ENCODE assay signal across 26 cellular contexts in genomic region chr16:67270931-67271338, GRCh38. TPM values are rescaled to one million over a fixed set of nuclear protein-coding genes. Genes with fewer than 3 reads are reported as not detected.
"Had no signal": no experiment of that assay in that cellular context is flagged by ENCODE, and none has a peak within 500 bp of the region (broad histone marks: within the 10 kb centered on the region; RNA-seq: fewer than 3 reads in every experiment).

No MANE protein-coding gene starts in this region.

- H3K27me3 ChIP-seq: esophagus squamous epithelium, heart left ventricle, neural progenitor cell, ovary, right atrium auricular region, vagina had no signal

- H3K27me3 Mint-ChIP-seq: activated naive CD8-positive, alpha-beta T cell; memory B cell; T-cell had no signal

- H3K4me2 ChIP-seq: neural progenitor cell had no signal

- DNase-seq: activated CD4-positive, alpha-beta T cell treated with anti-CD3 and anti-CD28 coated beads, Interleukin-2, amount 50 U/mL, for 1 hour; activated CD4-positive, CD25-positive, alpha-beta regulatory T cell treated with anti-CD3 and anti-CD28 coated beads, Interleukin-2, amount 50 U/mL, for 72 hours; activated gamma-delta T cell treated with Interleukin-2 at 50 U/mL for 16 hours; activated T-cell treated with anti-CD3 and anti-CD28 coated beads, Interleukin-2, amount 50 U/mL, for 1 hour; central memory CD4-positive, alpha-beta T cell; esophagus squamous epithelium; left cardiac atrium; naive B cell; ovary; stimulated activated CD4-positive, alpha-beta T cell treated with anti-CD3 and anti-CD28 coated beads, Interleukin-2, amount 100 ng/mL, for 24 hours; T-cell; transverse colon; WERI-Rb-1 had no signal

- H3K36me3 Mint-ChIP-seq: naive B cell, neural progenitor cell, T-cell had no signal

- H3K4me3 ChIP-seq: coronary artery, esophagus squamous epithelium, heart left ventricle, neural progenitor cell, ovary, psoas muscle, right atrium auricular region, transverse colon, vagina had no signal

- H3K36me3 ChIP-seq: neural progenitor cell, ovary, right atrium auricular region, transverse colon, vagina had no signal

- H3K27ac Mint-ChIP-seq: activated naive CD8-positive, alpha-beta T cell; endodermal cell; memory B cell; naive B cell; neural progenitor cell; T-cell; T-helper 2 cell treated with Interferon-gamma antibody and Interleukin-4, amounts not matched to agents 5 μg/mL and 100 μg/mL, for 36 hours had no signal

- H3K9me3 Mint-ChIP-seq: endodermal cell; memory B cell; naive B cell; stimulated activated effector memory CD8-positive, alpha-beta T cell treated with anti-CD3 and anti-CD28 coated beads, Interleukin-12 subunit alpha, Interleukin-12 subunit beta, amount 100 ng/mL, for 72 hours; T-cell; T-helper 2 cell treated with Interferon-gamma antibody and Interleukin-4, amounts not matched to agents 5 μg/mL and 100 μg/mL, for 36 hours had no signal

- H3K4me1 ChIP-seq: esophagus squamous epithelium, neural progenitor cell, psoas muscle, transverse colon, vagina had no signal

- ATAC-seq: left cardiac atrium had no signal

- H3K4me1 Mint-ChIP-seq: naive B cell; neural progenitor cell; stimulated activated effector memory CD8-positive, alpha-beta T cell treated with anti-CD3 and anti-CD28 coated beads, Interleukin-12 subunit alpha, Interleukin-12 subunit beta, amount 100 ng/mL, for 72 hours had no signal

- H3K4me3 Mint-ChIP-seq: activated naive CD8-positive, alpha-beta T cell; endodermal cell; memory B cell; naive B cell; neural progenitor cell; stimulated activated effector memory CD8-positive, alpha-beta T cell treated with anti-CD3 and anti-CD28 coated beads, Interleukin-12 subunit alpha, Interleukin-12 subunit beta, amount 100 ng/mL, for 72 hours; T-cell; T-helper 2 cell treated with Interferon-gamma antibody and Interleukin-4, amounts not matched to agents 5 μg/mL and 100 μg/mL, for 36 hours had no signal

- H3K27ac ChIP-seq: coronary artery, esophagus squamous epithelium, heart left ventricle, neural progenitor cell, ovary, psoas muscle, right atrium auricular region, transverse colon, vagina, WERI-Rb-1 had no signal

- H3K9ac ChIP-seq: neural progenitor cell had no signal

- H3K9me3 ChIP-seq: esophagus squamous epithelium, heart left ventricle, ovary, psoas muscle, right atrium auricular region, transverse colon, vagina had no signal

RNA-seq across cellular contexts. Expression of gene SLC9A5, which starts 22.2 kb away (rescaled TPM):
- total RNA-seq: skeletal muscle tissue had no signal

RNA-seq across cellular contexts. Expression of gene KCTD19, which starts 55.6 kb away (rescaled TPM):
- total RNA-seq: astrocyte, psoas muscle, skeletal muscle tissue, T-cell, transverse colon, vagina had no signal
